ENCODE assay signal across 1 cellular context in the genomic region with DNA sequence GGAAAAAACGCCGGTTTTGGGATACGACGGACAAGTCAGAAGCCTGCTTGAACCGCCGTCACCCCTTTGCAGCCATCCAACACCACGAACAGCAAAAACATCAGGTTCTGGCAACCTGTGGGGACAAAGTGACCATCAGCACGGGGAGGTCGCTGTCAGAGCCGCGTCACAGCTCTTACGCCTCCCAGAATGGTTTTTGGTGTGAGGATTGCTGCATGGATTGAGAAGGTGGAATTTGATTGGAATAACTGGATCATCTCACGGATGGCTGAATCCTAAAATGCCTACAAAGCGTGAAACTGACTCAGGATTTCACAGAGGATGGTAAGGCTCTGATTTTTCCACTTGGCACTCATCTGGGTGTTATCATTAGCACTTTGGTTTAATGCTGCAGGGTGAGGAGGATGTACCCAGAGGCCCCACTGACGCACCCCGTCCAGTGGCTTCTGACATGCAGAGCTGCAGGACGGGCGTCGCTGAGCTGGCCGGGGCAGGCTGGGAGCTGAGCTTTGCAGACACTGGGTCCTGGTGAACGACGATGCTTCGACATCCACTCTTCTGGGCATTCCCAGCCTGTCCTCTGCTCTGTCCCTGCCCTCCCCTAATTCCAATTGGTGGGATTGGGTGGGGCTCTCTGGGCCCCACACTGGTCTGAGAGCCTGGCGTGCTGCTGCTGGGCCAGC.
TF ChIP-seq lines count a peak whose summit lies in the region.

No MANE protein-coding gene starts in this region.

TF ChIP-seq in IMR-90, 13 proteins besides CTCF, POLR2A, EP300 and RAD21:
- TF ChIP-seq BHLHE40 (IDR thresholded peaks at IDR 0.05; ENCODE audit: low read depth, low read length) (no peak), RFX5 (IDR thresholded peaks at IDR 0.05; ENCODE audit: low read depth, low read length) (no peak), FOS (IDR thresholded peaks at IDR 0.05; ENCODE audit: low read depth, low read length) (no peak), NFE2L2 (IDR thresholded peaks at IDR 0.05; ENCODE audit: low read depth, low read length) (no peak), MXI1 (IDR thresholded peaks at IDR 0.05; ENCODE audit: borderline replicate concordance, low read depth, low read length) (no peak), CEBPB (IDR thresholded peaks at IDR 0.05; ENCODE audit: low read depth, low read length) (no peak), RCOR1 (IDR thresholded peaks at IDR 0.05; ENCODE audit: insufficient replicate concordance, low read length) (no peak), MAZ (IDR thresholded peaks at IDR 0.05; ENCODE audit: borderline replicate concordance, low read depth, low read length) (no peak), USF2 (IDR thresholded peaks at IDR 0.05; ENCODE audit: low read depth, low read length) (no peak), CHD1 (IDR thresholded peaks at IDR 0.05; ENCODE audit: low read depth, low read length) (no peak)
TF ChIP-seq in IMR-90: peak in this region for 0.
